Comparison of ENCODE assay signal across 22 cellular contexts in the genomic region with DNA sequence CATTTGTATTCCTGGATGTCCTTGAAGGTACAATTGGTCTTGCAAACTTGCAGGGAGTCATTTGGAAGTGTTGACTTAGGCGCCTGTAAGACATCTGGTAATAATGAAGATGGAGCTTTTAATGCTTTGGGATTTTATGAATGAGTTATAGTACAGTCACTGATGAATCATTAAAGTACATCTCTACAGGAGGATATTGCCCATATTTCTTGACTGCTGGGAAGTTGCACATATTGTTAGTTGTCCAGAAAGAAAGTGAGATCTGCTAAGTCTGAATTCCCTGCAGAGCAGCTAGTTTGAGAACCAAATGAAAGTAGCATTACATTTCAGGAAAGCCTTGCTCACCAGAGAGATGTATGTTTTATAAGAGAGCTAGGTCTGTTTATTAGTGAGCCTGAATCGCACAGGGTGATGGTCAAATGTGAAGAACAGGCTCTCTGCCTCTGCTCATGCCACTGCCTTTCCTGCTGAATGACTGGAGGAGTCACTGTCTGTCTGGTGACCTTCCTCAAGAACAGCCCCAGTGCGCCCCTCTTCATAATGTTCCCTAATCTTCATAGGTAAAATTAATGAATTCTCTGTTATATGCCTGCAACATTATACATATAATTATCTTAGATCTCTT.
DNase-seq lines count a peak whose midpoint lies in the region; ATAC-seq and TF ChIP-seq lines count a peak whose summit lies in the region.
"Had no signal": no experiment of that assay in that cellular context is flagged by ENCODE, and none has a peak within 500 bp of the region (broad histone marks: within the 10 kb centered on the region; RNA-seq: fewer than 3 reads in every experiment).

No MANE protein-coding gene starts in this region.

- no peaks in the 10 kb centered on the region for H3K9me3 Mint-ChIP-seq in MCF 10A (ENCODE audit: unreplicated experiment)
- H3K9me3 Mint-ChIP-seq in stimulated activated naive B cell treated with anti-CD40 and anti-IgM and Interleukin-4, amounts not matched to agents 10 μg/mL and 1 μg/mL and 100 μg/mL, for 72 hours = peaks cover 5 to 9% of the 10 kb centered on the region in 2 donors
- H3K9me3 Mint-ChIP-seq: stimulated activated naive CD8-positive, alpha-beta T cell treated with anti-CD3 and anti-CD28 coated beads, Interleukin-15, Interleukin-2, amounts not matched to agents 100 ng/mL and 50 ng/mL, for 24 hours had no signal

- no peak for ATAC-seq in stimulated activated naive B cell treated with anti-CD40 and anti-IgM and Interleukin-4, amounts not matched to agents 10 μg/mL and 1 μg/mL and 100 μg/mL, for 72 hours (replicated peaks)

- no peak overlapping the region for H3K27ac Mint-ChIP-seq in MCF 10A (ENCODE audit: low read depth, unreplicated experiment)
- no peak overlapping the region for H3K27ac Mint-ChIP-seq in stimulated activated naive B cell treated with anti-CD40 and anti-IgM and Interleukin-4, amounts not matched to agents 10 μg/mL and 1 μg/mL and 100 μg/mL, for 72 hours
- H3K27ac Mint-ChIP-seq: CD14-positive monocyte; stimulated activated naive CD8-positive, alpha-beta T cell treated with anti-CD3 and anti-CD28 coated beads, Interleukin-15, Interleukin-2, amounts not matched to agents 100 ng/mL and 50 ng/mL, for 24 hours had no signal

- no peak for TF ChIP-seq POLR2A in breast epithelium (IDR thresholded peaks at IDR 0.05)

- H3K4me1 Mint-ChIP-seq in MCF 10A (ENCODE audit: insufficient read depth, unreplicated experiment) = peaks cover 18% of the 10 kb centered on the region
- peaks cover 35 to 52% of the 10 kb centered on the region in 2 donors for H3K4me1 Mint-ChIP-seq in stimulated activated naive B cell treated with anti-CD40 and anti-IgM and Interleukin-4, amounts not matched to agents 10 μg/mL and 1 μg/mL and 100 μg/mL, for 72 hours
- H3K4me1 Mint-ChIP-seq: CD14-positive monocyte had no signal

- H3K9me3 ChIP-seq in breast epithelium = no peaks in the 10 kb centered on the region
- H3K9me3 ChIP-seq: ascending aorta, HAP-1, SJSA1 had no signal

- no peak overlapping the region for H3K27ac ChIP-seq in breast epithelium
- H3K27ac ChIP-seq: ascending aorta, SJSA1 had no signal

- H3K36me3 ChIP-seq in breast epithelium = no peaks in the 10 kb centered on the region
- H3K36me3 ChIP-seq: ascending aorta, HAP-1, SJSA1 had no signal

- in situ Hi-C loops in astrocyte of the cerebellum (cut with HindIII; ENCODE audit: low sequenced_read_pairs) = no loop called here

- H3K4me3 ChIP-seq in breast epithelium = no peak overlapping the region
- H3K4me3 ChIP-seq in astrocyte of the cerebellum (ENCODE audit: low read depth, low read length) = no peak overlapping the region
- H3K4me3 ChIP-seq in fibroblast of villous mesenchyme (ENCODE audit: low read depth, low read length) = no peak overlapping the region
- H3K4me3 ChIP-seq: ascending aorta, HAP-1, SJSA1 had no signal

- H3K27me3 Mint-ChIP-seq in MCF 10A (ENCODE audit: insufficient read depth, unreplicated experiment) = no peaks in the 10 kb centered on the region
- no peaks in the 10 kb centered on the region for H3K27me3 Mint-ChIP-seq in stimulated activated naive B cell treated with anti-CD40 and anti-IgM and Interleukin-4, amounts not matched to agents 10 μg/mL and 1 μg/mL and 100 μg/mL, for 72 hours

- peak; percentile 9 for DNase-seq in MCF 10A (ENCODE audit: unreplicated experiment)
- no peak for DNase-seq in breast epithelium (ENCODE audit: low spot score in 2 of 2)
- peak; percentile 41 for DNase-seq in astrocyte of the cerebellum (ENCODE audit: low read depth)
- DNase-seq in fibroblast of villous mesenchyme (ENCODE audit: low read depth) = peak; percentile 13
- peak; percentile 81 for DNase-seq in stromal cell of bone marrow (ENCODE audit: low read depth)
- no peak for DNase-seq in NCI-H774 (lab: John Stamatoyannopoulos, UW)
- DNase-seq in stimulated activated naive B cell treated with anti-CD40 and anti-IgM and Interleukin-4, amounts not matched to agents 10 μg/mL and 1 μg/mL and 100 μg/mL, for 72 hours = no peak
- DNase-seq in hippocampal formation (lab: John Stamatoyannopoulos, UW) = no peak
- DNase-seq: 8988T; activated CD4-positive, alpha-beta T cell treated with anti-CD3 and anti-CD28 coated beads for 4 hours; activated gamma-delta T cell treated with Interleukin-2 at 50 U/mL for 16 hours; cortex of kidney; kidney; NCI-H146; NCI-H446 treated with DMSO at 0.1 percent for 48 hours; retina; T-helper 9 cell had no signal

- H3K36me3 Mint-ChIP-seq in MCF 10A (ENCODE audit: insufficient read depth, unreplicated experiment) = no peaks in the 10 kb centered on the region
- H3K36me3 Mint-ChIP-seq in stimulated activated naive B cell treated with anti-CD40 and anti-IgM and Interleukin-4, amounts not matched to agents 10 μg/mL and 1 μg/mL and 100 μg/mL, for 72 hours = peaks cover 6 to 13% of the 10 kb centered on the region in 2 donors
- H3K36me3 Mint-ChIP-seq: CD14-positive monocyte had no signal

- BruUV-seq in MCF 10A (replicated peaks; lab: Mats Ljungman, UMichigan) = no TSS peak

- TF ChIP-seq CTCF in MCF 10A (IDR thresholded peaks at IDR 0.05; ENCODE audit: unreplicated experiment) (no peak), breast epithelium (IDR thresholded peaks at IDR 0.05) (no peak), astrocyte of the cerebellum (IDR thresholded peaks at IDR 0.05; ENCODE audit: low read depth, low read length, missing control alignments) (no peak), fibroblast of villous mesenchyme (IDR thresholded peaks at IDR 0.05; ENCODE audit: insufficient read depth, low read depth, low read length) (no peak)

- CTCF ChIA-PET in MCF 10A (lab: Yijun Ruan, JAX) = interaction anchor here (0.7 to 1.1 kb wide), 2 partner anchors 13 to 198 kb away, joined by 3 read pairs; no protein-coding TSS in a partner anchor

- intact Hi-C loops in MCF 10A (cut with micrococcal nuclease) = no loop called here
- intact Hi-C loops in breast epithelium (cut with DNase I; ENCODE audit: low total_unique reads) = no loop called here

- POLR2A ChIA-PET in MCF 10A (lab: Yijun Ruan, JAX) = no interaction called here

- no peak overlapping the region for H3K4me3 Mint-ChIP-seq in MCF 10A (ENCODE audit: unreplicated experiment)
- no peak overlapping the region for H3K4me3 Mint-ChIP-seq in stimulated activated naive B cell treated with anti-CD40 and anti-IgM and Interleukin-4, amounts not matched to agents 10 μg/mL and 1 μg/mL and 100 μg/mL, for 72 hours
- H3K4me3 Mint-ChIP-seq: stimulated activated naive CD8-positive, alpha-beta T cell treated with anti-CD3 and anti-CD28 coated beads, Interleukin-15, Interleukin-2, amounts not matched to agents 100 ng/mL and 50 ng/mL, for 24 hours had no signal

- no peaks in the 10 kb centered on the region for H3K4me1 ChIP-seq in breast epithelium
- H3K4me1 ChIP-seq: ascending aorta, HAP-1 had no signal

- H3K27me3 ChIP-seq in breast epithelium = no peaks in the 10 kb centered on the region
- H3K27me3 ChIP-seq: ascending aorta, SJSA1 had no signal

Comparison
In these comparisons a context has a peak if more than half of its experiments do, and no peak if none do; other contexts are left out.
1. DNase-seq: peak in MCF 10A (single experiment), astrocyte of the cerebellum (single experiment), fibroblast of villous mesenchyme (single experiment) and stromal cell of bone marrow (single experiment); none in breast epithelium (0 of 2), NCI-H774 (single experiment), stimulated activated naive B cell treated with anti-CD40 and anti-IgM and Interleukin-4, amounts not matched to agents 10 μg/mL and 1 μg/mL and 100 μg/mL, for 72 hours (single experiment) and hippocampal formation (0 of 2).